In the genomic region with DNA sequence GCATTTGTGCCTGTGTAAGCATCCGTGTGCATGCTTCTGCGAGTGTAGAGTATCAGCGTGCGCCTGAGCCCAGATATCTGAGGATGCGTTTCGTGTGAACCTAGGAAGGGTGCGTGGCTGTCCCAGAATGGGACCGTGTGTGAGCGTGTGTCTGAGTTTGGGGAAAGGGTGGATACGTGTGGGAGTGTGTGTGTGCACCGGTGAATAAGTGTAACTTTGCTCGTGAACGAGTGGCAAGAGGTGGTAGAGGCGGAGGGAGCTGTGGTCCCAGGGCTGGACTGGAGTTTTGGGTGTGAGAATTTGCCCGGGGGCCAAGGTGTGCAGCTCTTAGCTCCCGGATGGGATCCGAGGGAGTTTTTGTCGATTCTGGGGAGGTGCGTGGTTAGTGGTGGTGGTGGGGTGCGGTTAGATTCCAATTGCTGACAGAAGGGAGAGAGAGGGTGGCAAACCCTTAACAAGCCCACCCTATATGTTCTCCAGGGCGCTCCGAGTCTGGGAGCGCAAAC, we compare ENCODE assay signal across 1 cellular context.
TF ChIP-seq lines count a peak whose summit lies in the region.

No MANE protein-coding gene starts in this region.

TF ChIP-seq in HepG2, 621 proteins besides CTCF, POLR2A, EP300 and RAD21 (continued from another document):
- TF ChIP-seq, protein P1, sequence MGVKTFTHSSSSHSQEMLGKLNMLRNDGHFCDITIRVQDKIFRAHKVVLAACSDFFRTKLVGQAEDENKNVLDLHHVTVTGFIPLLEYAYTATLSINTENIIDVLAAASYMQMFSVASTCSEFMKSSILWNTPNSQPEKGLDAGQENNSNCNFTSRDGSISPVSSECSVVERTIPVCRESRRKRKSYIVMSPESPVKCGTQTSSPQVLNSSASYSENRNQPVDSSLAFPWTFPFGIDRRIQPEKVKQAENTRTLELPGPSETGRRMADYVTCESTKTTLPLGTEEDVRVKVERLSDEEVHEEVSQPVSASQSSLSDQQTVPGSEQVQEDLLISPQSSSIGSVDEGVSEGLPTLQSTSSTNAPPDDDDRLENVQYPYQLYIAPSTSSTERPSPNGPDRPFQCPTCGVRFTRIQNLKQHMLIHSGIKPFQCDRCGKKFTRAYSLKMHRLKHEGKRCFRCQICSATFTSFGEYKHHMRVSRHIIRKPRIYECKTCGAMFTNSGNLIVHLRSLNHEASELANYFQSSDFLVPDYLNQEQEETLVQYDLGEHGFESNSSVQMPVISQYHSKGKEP (CRISPR knock-in tag; IDR thresholded peaks at IDR 0.05), result no peak
- TF ChIP-seq TARDBP (CRISPR knock-in tag; IDR thresholded peaks at IDR 0.05) (peak; percentile 63; the same call in 1 of the 2 replicates), TBX2 (CRISPR knock-in tag; IDR thresholded peaks at IDR 0.05; ENCODE audit: borderline replicate concordance) (no peak), SALL1 (CRISPR knock-in tag; IDR thresholded peaks at IDR 0.05) (no peak), ZNF225 (CRISPR knock-in tag; IDR thresholded peaks at IDR 0.05) (no peak), RFXAP (CRISPR knock-in tag; IDR thresholded peaks at IDR 0.05; ENCODE audit: borderline replicate concordance) (peak; percentile 6; the same call in 1 of the 2 replicates), ZNF326 (CRISPR knock-in tag; IDR thresholded peaks at IDR 0.05; ENCODE audit: borderline replicate concordance) (no peak)
- TF ChIP-seq, protein P2, sequence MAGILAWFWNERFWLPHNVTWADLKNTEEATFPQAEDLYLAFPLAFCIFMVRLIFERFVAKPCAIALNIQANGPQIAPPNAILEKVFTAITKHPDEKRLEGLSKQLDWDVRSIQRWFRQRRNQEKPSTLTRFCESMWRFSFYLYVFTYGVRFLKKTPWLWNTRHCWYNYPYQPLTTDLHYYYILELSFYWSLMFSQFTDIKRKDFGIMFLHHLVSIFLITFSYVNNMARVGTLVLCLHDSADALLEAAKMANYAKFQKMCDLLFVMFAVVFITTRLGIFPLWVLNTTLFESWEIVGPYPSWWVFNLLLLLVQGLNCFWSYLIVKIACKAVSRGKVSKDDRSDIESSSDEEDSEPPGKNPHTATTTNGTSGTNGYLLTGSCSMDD (CRISPR knock-in tag; IDR thresholded peaks at IDR 0.05), result no peak
- TF ChIP-seq, protein P3, sequence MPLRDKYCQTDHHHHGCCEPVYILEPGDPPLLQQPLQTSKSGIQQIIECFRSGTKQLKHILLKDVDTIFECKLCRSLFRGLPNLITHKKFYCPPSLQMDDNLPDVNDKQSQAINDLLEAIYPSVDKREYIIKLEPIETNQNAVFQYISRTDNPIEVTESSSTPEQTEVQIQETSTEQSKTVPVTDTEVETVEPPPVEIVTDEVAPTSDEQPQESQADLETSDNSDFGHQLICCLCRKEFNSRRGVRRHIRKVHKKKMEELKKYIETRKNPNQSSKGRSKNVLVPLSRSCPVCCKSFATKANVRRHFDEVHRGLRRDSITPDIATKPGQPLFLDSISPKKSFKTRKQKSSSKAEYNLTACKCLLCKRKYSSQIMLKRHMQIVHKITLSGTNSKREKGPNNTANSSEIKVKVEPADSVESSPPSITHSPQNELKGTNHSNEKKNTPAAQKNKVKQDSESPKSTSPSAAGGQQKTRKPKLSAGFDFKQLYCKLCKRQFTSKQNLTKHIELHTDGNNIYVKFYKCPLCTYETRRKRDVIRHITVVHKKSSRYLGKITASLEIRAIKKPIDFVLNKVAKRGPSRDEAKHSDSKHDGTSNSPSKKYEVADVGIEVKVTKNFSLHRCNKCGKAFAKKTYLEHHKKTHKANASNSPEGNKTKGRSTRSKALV (CRISPR knock-in tag; IDR thresholded peaks at IDR 0.05), result no peak
- TF ChIP-seq, protein P4, sequence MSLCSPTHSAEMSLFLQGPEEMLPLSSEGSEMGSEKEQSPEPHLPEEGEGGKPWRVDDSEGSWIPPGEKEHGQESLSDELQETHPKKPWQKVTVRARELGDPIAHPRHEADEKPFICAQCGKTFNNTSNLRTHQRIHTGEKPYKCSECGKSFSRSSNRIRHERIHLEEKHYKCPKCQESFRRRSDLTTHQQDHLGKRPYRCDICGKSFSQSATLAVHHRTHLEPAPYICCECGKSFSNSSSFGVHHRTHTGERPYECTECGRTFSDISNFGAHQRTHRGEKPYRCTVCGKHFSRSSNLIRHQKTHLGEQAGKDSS (CRISPR knock-in tag; IDR thresholded peaks at IDR 0.05; ENCODE audit: borderline replicate concordance, low read depth), result no peak
- TF ChIP-seq, protein P5, sequence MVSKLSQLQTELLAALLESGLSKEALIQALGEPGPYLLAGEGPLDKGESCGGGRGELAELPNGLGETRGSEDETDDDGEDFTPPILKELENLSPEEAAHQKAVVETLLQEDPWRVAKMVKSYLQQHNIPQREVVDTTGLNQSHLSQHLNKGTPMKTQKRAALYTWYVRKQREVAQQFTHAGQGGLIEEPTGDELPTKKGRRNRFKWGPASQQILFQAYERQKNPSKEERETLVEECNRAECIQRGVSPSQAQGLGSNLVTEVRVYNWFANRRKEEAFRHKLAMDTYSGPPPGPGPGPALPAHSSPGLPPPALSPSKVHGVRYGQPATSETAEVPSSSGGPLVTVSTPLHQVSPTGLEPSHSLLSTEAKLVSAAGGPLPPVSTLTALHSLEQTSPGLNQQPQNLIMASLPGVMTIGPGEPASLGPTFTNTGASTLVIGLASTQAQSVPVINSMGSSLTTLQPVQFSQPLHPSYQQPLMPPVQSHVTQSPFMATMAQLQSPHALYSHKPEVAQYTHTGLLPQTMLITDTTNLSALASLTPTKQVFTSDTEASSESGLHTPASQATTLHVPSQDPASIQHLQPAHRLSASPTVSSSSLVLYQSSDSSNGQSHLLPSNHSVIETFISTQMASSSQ (IDR thresholded peaks at IDR 0.05; ENCODE audit: low read depth), result no peak
- TF ChIP-seq, protein P5 (CRISPR knock-in tag; IDR thresholded peaks at IDR 0.05; ENCODE audit: borderline replicate concordance), result no peak
